ENCODE assay signal across 18 cellular contexts in genomic region chr5:82859439-82860140, GRCh38.
"Had no signal": no experiment of that assay in that cellular context is flagged by ENCODE, and none has a peak within 500 bp of the region (broad histone marks: within the 10 kb centered on the region; RNA-seq: fewer than 3 reads in every experiment).

No MANE protein-coding gene starts in this region.

- H3K27ac ChIP-seq: hepatocyte, psoas muscle, stomach, upper lobe of right lung, WERI-Rb-1 had no signal

- H3K79me2 ChIP-seq: hepatocyte had no signal

- H3K4me1 ChIP-seq: psoas muscle, upper lobe of right lung had no signal

- H3K4me3 ChIP-seq: hepatocyte, psoas muscle, stomach, testis, upper lobe of right lung had no signal

- ATAC-seq: activated CD4-positive, alpha-beta T cell treated with anti-CD3 and anti-CD28 coated beads for 36 hours; activated CD8-positive, alpha-beta memory T cell treated with anti-CD3 and anti-CD28 coated beads, Interleukin-2, amount 10 ng/mL, durations not matched to agents 7 days and 5 days; activated T-cell treated with anti-CD3 and anti-CD28 coated beads, Interleukin-2, amount 50 U/mL, for 4 hours; naive thymus-derived CD8-positive, alpha-beta T cell; psoas muscle; T-helper 17 cell; upper lobe of right lung had no signal

- H3K9me3 ChIP-seq: psoas muscle, stomach, testis, upper lobe of right lung had no signal

- H3K27me3 ChIP-seq: hepatocyte, stomach, testis, upper lobe of right lung had no signal

- H3K36me3 ChIP-seq: stomach, upper lobe of right lung, WERI-Rb-1 had no signal

- H2AFZ ChIP-seq: hepatocyte had no signal

- DNase-seq: activated CD4-positive, alpha-beta memory T cell treated with anti-CD3 and anti-CD28 coated beads for 36 hours; activated CD4-positive, alpha-beta T cell treated with anti-CD3 and anti-CD28 coated beads for 36 hours; activated CD8-positive, alpha-beta memory T cell treated with anti-CD3 and anti-CD28 coated beads, Interleukin-2, amount 10 ng/mL, durations not matched to agents 7 days and 5 days; activated effector memory CD4-positive, alpha-beta T cell treated with Interleukin-2 at 50 U/mL for 16 hours; activated T-cell treated with anti-CD3 and anti-CD28 coated beads, Interleukin-2, amount 50 U/mL, for 4 hours; amniotic stem cell; effector memory CD4-positive, alpha-beta T cell; naive thymus-derived CD8-positive, alpha-beta T cell; psoas muscle; SIG-M5; stimulated activated CD4-positive, alpha-beta T cell treated with anti-CD3 and anti-CD28 coated beads, Interleukin-12 subunit alpha, Interleukin-12 subunit beta, amount 100 ng/mL, for 4 hours; stimulated activated CD4-positive, alpha-beta T cell treated with anti-CD3 and anti-CD28 coated beads, Interleukin-2, amount 100 ng/mL, for 24 hours; stomach; T-helper 17 cell; testis; upper lobe of right lung; WERI-Rb-1 had no signal
